In genomic region chr2:598043-598802, GRCh38 we compare ENCODE assay signal across 2 cellular contexts.
TF ChIP-seq lines count a peak whose summit lies in the region.

No MANE protein-coding gene starts in this region.

TF ChIP-seq in SK-N-SH treated with all-trans-retinoic acid at 6 μM for 48 hours, 23 proteins besides CTCF, POLR2A, EP300 and RAD21 (continued from another document):
- TF ChIP-seq PATZ1 (CRISPR knock-in tag; IDR thresholded peaks at IDR 0.05; ENCODE audit: borderline replicate concordance) (no peak), ISL1 (CRISPR knock-in tag; IDR thresholded peaks at IDR 0.05) (no peak), ZC3H10 (CRISPR knock-in tag; IDR thresholded peaks at IDR 0.05) (no peak), ZNF565 (CRISPR knock-in tag; conservative IDR thresholded peaks at IDR 0.05; ENCODE audit: low read depth) (no peak), SNAI2 (CRISPR knock-in tag; IDR thresholded peaks at IDR 0.05) (no peak), CSRNP3 (CRISPR knock-in tag; IDR thresholded peaks at IDR 0.05) (no peak), PPARA (CRISPR knock-in tag; IDR thresholded peaks at IDR 0.05; ENCODE audit: borderline replicate concordance) (no peak), POU6F1 (CRISPR knock-in tag; IDR thresholded peaks at IDR 0.05; ENCODE audit: borderline replicate concordance, low read depth) (no peak), TCF4 (CRISPR knock-in tag; IDR thresholded peaks at IDR 0.05; ENCODE audit: borderline replicate concordance) (no peak), ZFP3 (CRISPR knock-in tag; IDR thresholded peaks at IDR 0.05) (no peak), TSHZ2 (CRISPR knock-in tag; IDR thresholded peaks at IDR 0.05) (no peak)

TF ChIP-seq in H1, 55 proteins besides CTCF, POLR2A, EP300 and RAD21 (continued from another document):
- TF ChIP-seq ATF2 (IDR thresholded peaks at IDR 0.05; ENCODE audit: low read length) (no peak), CEBPB (IDR thresholded peaks at IDR 0.05; ENCODE audit: low read depth, low read length) (no peak), SIX5 (IDR thresholded peaks at IDR 0.05; ENCODE audit: low read depth, low read length) (no peak), FOSL1 (IDR thresholded peaks at IDR 0.05; ENCODE audit: insufficient read depth, low read depth, low read length) (no peak), TEAD4 (IDR thresholded peaks at IDR 0.05; ENCODE audit: low read depth, low read length) (no peak), RXRA (IDR thresholded peaks at IDR 0.05; ENCODE audit: insufficient read depth, low read depth, low read length) (no peak), HDAC6 (IDR thresholded peaks at IDR 0.05; ENCODE audit: low read depth, low read length) (no peak), EZH2 (IDR thresholded peaks at IDR 0.05; ENCODE audit: low read depth, low read length, severe bottlenecking) (no peak), TAF7 (optimal IDR thresholded peaks at IDR 0.05; ENCODE audit: borderline replicate concordance, low read depth, low read length) (no peak), SP2 (IDR thresholded peaks at IDR 0.05; ENCODE audit: low read length) (no peak), RFX5 (IDR thresholded peaks at IDR 0.05; ENCODE audit: borderline replicate concordance, low read depth, low read length) (no peak), TBP (IDR thresholded peaks at IDR 0.05; ENCODE audit: low read depth, low read length) (no peak)
